Comparison of ENCODE assay signal across 14 cellular contexts in the genomic region with DNA sequence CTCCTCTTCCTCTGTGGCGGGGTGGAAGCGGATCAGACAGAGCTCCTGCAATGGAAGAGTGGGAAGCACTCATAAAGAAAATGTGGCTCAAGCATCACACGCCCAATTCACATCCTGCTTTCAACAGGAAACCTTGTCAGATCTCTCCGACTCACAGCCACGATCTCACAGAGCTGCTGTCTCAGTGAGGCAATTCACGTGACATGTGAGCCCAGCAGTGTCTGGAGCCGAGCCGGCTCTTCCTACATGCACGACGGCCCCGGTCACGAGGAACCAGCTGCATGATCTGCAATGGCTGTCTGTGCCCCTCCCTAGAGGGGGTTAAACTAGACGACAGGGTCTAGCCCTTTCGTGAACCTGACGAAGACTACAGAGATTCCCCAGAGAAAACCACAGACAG. TPM values are rescaled to one million over a fixed set of nuclear protein-coding genes. Genes with fewer than 3 reads are reported as not detected.
A peak's percentile ranks its signal among the peaks of the same experiment; 100 is the strongest.
DNase-seq lines count a peak whose midpoint lies in the region; ATAC-seq, FAIRE-seq and TF ChIP-seq lines count a peak whose summit lies in the region.
"Had no signal": no experiment of that assay in that cellular context is flagged by ENCODE, and none has a peak within 500 bp of the region (broad histone marks: within the 10 kb centered on the region; RNA-seq: fewer than 3 reads in every experiment).

No MANE protein-coding gene starts in this region.

- BruUV-seq in Caco-2 (replicated peaks; lab: Mats Ljungman, UMichigan) (no TSS peak), HepG2 (replicated peaks; lab: Mats Ljungman, UMichigan) (no TSS peak)

- H2AFZ ChIP-seq in HepG2 (ENCODE audit: low read length): no peak overlapping the region

- H3K4me3 Mint-ChIP-seq in Caco-2 (ENCODE audit: unreplicated experiment): no peak overlapping the region
- H3K4me3 Mint-ChIP-seq in activated CD8-positive, alpha-beta T cell treated with anti-CD3 and anti-CD28 coated beads for 36 hours: no peak overlapping the region

- H3K27ac Mint-ChIP-seq in Caco-2 (ENCODE audit: unreplicated experiment): peak overlapping the region; percentile 56
- H3K27ac Mint-ChIP-seq in activated CD8-positive, alpha-beta T cell treated with anti-CD3 and anti-CD28 coated beads for 36 hours: peak overlapping the region; percentile 50

- no peaks in the 10 kb centered on the region for H3K4me1 Mint-ChIP-seq in Caco-2 (ENCODE audit: low read depth, unreplicated experiment)
- peaks cover 24% of the 10 kb centered on the region for H3K4me1 Mint-ChIP-seq in activated CD8-positive, alpha-beta T cell treated with anti-CD3 and anti-CD28 coated beads for 36 hours (ENCODE audit: low read depth)

- H3K36me3 Mint-ChIP-seq in Caco-2 (ENCODE audit: insufficient read depth, unreplicated experiment): peaks cover 100% of the 10 kb centered on the region
- H3K36me3 Mint-ChIP-seq in activated CD8-positive, alpha-beta T cell treated with anti-CD3 and anti-CD28 coated beads for 36 hours (ENCODE audit: low read depth): peaks cover 64% of the 10 kb centered on the region

- H3K4me3 ChIP-seq in Caco-2 (ENCODE audit: low read depth, low read length): no peak overlapping the region
- H3K4me3 ChIP-seq in HepG2 (replicated peaks in 1 of 3; ENCODE audit: insufficient read depth in 1 of 3, low read depth in 2 of 3, low read length in 3 of 3): no peak overlapping the region
- H3K4me3 ChIP-seq: body of pancreas, stomach had no signal

- H3K9me3 ChIP-seq in Caco-2 (no peaks in the 10 kb centered on the region), HepG2 (ENCODE audit: low read length) (no peaks in the 10 kb centered on the region)
- H3K9me3 ChIP-seq: body of pancreas, stomach had no signal

- no peak for FAIRE-seq in HepG2 (lab: Jason Lieb, UNC)
- FAIRE-seq: endothelial cell of umbilical vein had no signal

- intact Hi-C loops in Caco-2 (cut with micrococcal nuclease; ENCODE audit: unreplicated experiment) (no loop called here), HepG2 (cut with micrococcal nuclease; ENCODE audit: unreplicated experiment) (no loop called here)
- intact Hi-C loops in activated CD8-positive, alpha-beta T cell treated with anti-CD3 and anti-CD28 coated beads for 36 hours (cut with micrococcal nuclease): no loop called here

- H3K9me3 Mint-ChIP-seq in Caco-2 (ENCODE audit: unreplicated experiment): no peaks in the 10 kb centered on the region
- H3K9me3 Mint-ChIP-seq in activated CD8-positive, alpha-beta T cell treated with anti-CD3 and anti-CD28 coated beads for 36 hours: no peaks in the 10 kb centered on the region

- H3K27me3 ChIP-seq in Caco-2 (replicated peaks; ENCODE audit: control insufficient read depth, insufficient read depth, low read length) (no peaks in the 10 kb centered on the region), HepG2 (ENCODE audit: control insufficient read depth in 1 of 2, insufficient read depth in 2 of 2, low read length in 2 of 2) (no peaks in the 10 kb centered on the region)
- H3K27me3 ChIP-seq: body of pancreas, stomach had no signal

- TF ChIP-seq EP300 in HepG2 (IDR thresholded peaks at IDR 0.05; ENCODE audit: low read depth in 2 of 2, low read length in 2 of 2): no peak
- TF ChIP-seq EP300 in HepG2 (CRISPR knock-in tag; IDR thresholded peaks at IDR 0.05; ENCODE audit: borderline replicate concordance): no peak

- WGBS in HepG2 (ENCODE audit: low lambda C conversion rate): 93% methylated on average over 15 of the region's 15 CpGs

- CTCF ChIA-PET in Caco-2 (lab: Charles Lee) (no interaction called here), RWPE1 (lab: Yijun Ruan, JAX) (interaction anchor here (1.1 kb wide), 1 partner anchor 8 kb away, joined by 4 read pairs; no protein-coding TSS in a partner anchor), HepG2 (lab: Yijun Ruan, JAX; ENCODE audit: low intra/inter-chr PET ratio, low total read pairs) (no interaction called here)
- CTCF ChIA-PET in activated CD8-positive, alpha-beta T cell treated with anti-CD3 and anti-CD28 coated beads for 36 hours (lab: Charles Lee): interaction anchor here (1.2 to 2.6 kb wide), 2 partner anchors 16 to 18 kb away, joined by 4 to 14 read pairs; no protein-coding TSS in a partner anchor

- H3K4me2 ChIP-seq in HepG2 (ENCODE audit: low read depth, low read length): no peak overlapping the region

- in situ Hi-C loops in HepG2 (cut with HindIII; ENCODE audit: extremely low pct_ligation_motif_present, low pct_unique_long_range_greater_than_20kb): no loop called here

- H3K27ac ChIP-seq in RWPE1 (peak overlapping the region; percentile 18), HepG2 (ENCODE audit: extremely low read length, insufficient read depth, low read length) (no peak overlapping the region)
- H3K27ac ChIP-seq: body of pancreas, stomach had no signal

- no peaks in the 10 kb centered on the region for H4K20me1 ChIP-seq in HepG2 (ENCODE audit: insufficient read depth, low read length)

- POLR2A ChIA-PET in Caco-2 (lab: Charles Lee) (interaction anchor here (0.5 kb wide), 1 partner anchor 825 kb away, joined by 4 read pairs; a partner anchor contains a TSS), RWPE1 (lab: Yijun Ruan, JAX; ENCODE audit: low non-redundant PET) (no interaction called here), HepG2 (lab: Yijun Ruan, JAX) (no interaction called here)
- POLR2A ChIA-PET in activated CD8-positive, alpha-beta T cell treated with anti-CD3 and anti-CD28 coated beads for 36 hours (lab: Charles Lee): no interaction called here

- H3K36me3 ChIP-seq in Caco-2 (ENCODE audit: control insufficient read depth, insufficient read depth, low read length): peaks cover 12% of the 10 kb centered on the region
- H3K36me3 ChIP-seq in HepG2 (replicated peaks in 1 of 2; ENCODE audit: control insufficient read depth in 1 of 2, insufficient read depth in 2 of 2, low read length in 2 of 2): peaks cover 53 to 90% of the 10 kb centered on the region in 2 experiments

- TF ChIP-seq POLR2A in HepG2 (IDR thresholded peaks at IDR 0.05; ENCODE audit: insufficient read depth in 1 of 2, low read depth in 2 of 2, low read length in 2 of 2): no peak

- no peak for TF ChIP-seq RAD21 in HepG2 (CRISPR knock-in tag; IDR thresholded peaks at IDR 0.05)

- H3K27me3 Mint-ChIP-seq in Caco-2 (ENCODE audit: insufficient read depth, unreplicated experiment): no peaks in the 10 kb centered on the region
- no peaks in the 10 kb centered on the region for H3K27me3 Mint-ChIP-seq in activated CD8-positive, alpha-beta T cell treated with anti-CD3 and anti-CD28 coated beads for 36 hours

- H3K9ac ChIP-seq in HepG2 (ENCODE audit: insufficient read depth, low read depth, low read length): no peak overlapping the region

- TF ChIP-seq CTCF in Caco-2 (IDR thresholded peaks at IDR 0.05; ENCODE audit: insufficient read depth in 1 of 2, low read depth in 1 of 2, low read length in 1 of 2, severe bottlenecking in 1 of 2, unreplicated experiment in 1 of 2) (no peak), RWPE1 (conservative IDR thresholded peaks at IDR 0.05; ENCODE audit: low read depth) (no peak), HepG2 (CRISPR knock-in tag; IDR thresholded peaks at IDR 0.05) (no peak)
- TF ChIP-seq CTCF in activated CD8-positive, alpha-beta T cell treated with anti-CD3 and anti-CD28 coated beads for 36 hours (IDR thresholded peaks at IDR 0.05): no peak

- ATAC-seq in activated CD8-positive, alpha-beta T cell treated with anti-CD3 and anti-CD28 coated beads for 36 hours: peak; percentile 37
- ATAC-seq in HepG2: no peak
- ATAC-seq: body of pancreas had no signal

- no peaks in the 10 kb centered on the region for H3K4me1 ChIP-seq in Caco-2
- H3K4me1 ChIP-seq in HepG2 (ENCODE audit: insufficient read depth, low read length): peaks cover 15% of the 10 kb centered on the region

- no peaks in the 10 kb centered on the region for H3K79me2 ChIP-seq in HepG2 (ENCODE audit: insufficient read depth, low read length)

- DNase-seq in Caco-2 (no peak), RWPE1 (ENCODE audit: low spot score) (no peak), HepG2 (ENCODE audit: low spot score) (no peak), HUDEP-2 (lab: John Stamatoyannopoulos, UW; ENCODE audit: unreplicated experiment in 76 of 76) (no peak), Ammon's horn (ENCODE audit: low spot score) (no peak), GM19238 (ENCODE audit: insufficient read length, low spot score) (no peak)
- peak; percentile 31 for DNase-seq in activated CD8-positive, alpha-beta T cell treated with anti-CD3 and anti-CD28 coated beads for 36 hours
- DNase-seq: activated T-cell treated with anti-CD3 and anti-CD28 coated beads for 4 hours, body of pancreas, kidney glomerular epithelial cell, NCI-H1048, NCI-H446, stomach had no signal

RNA-seq across cellular contexts. Expression of a gene that starts 29.5 kb away (rescaled TPM):
- total RNA-seq in Caco-2 (2022) (14.6 and 15.1 TPM in 2 replicates), HepG2 (2016; rRNA removed; fragmentation: Illumina TruSeq; extraction: Trizol) (20.0 and 21.1 TPM in 2 replicates)
- 1 to 10 TPM; 7.5 to 7.6 TPM for total RNA-seq in activated CD8-positive, alpha-beta T cell treated with anti-CD3 and anti-CD28 coated beads for 36 hours
- 13.3 and 17.7 TPM in 2 replicates for total RNA-seq in HepG2 (2016; cell fraction: cytosol; rRNA removed; fragmentation: Illumina TruSeq; extraction: Trizol; ENCODE audit: low read depth)
- total RNA-seq in HepG2 (2016; cell fraction: insoluble cytoplasmic fraction; rRNA removed; fragmentation: Illumina TruSeq; extraction: Trizol): 20.4 and 21.0 TPM in 2 replicates
- total RNA-seq in HepG2 (2016; cell fraction: membrane; rRNA removed; fragmentation: Illumina TruSeq; extraction: Trizol): 28.7 and 36.7 TPM in 2 replicates
- 11.4 and 12.6 TPM in 2 replicates for total RNA-seq in HepG2 (2016; cell fraction: nucleus; rRNA removed; fragmentation: Illumina TruSeq; extraction: Trizol)
- 14.2 and 14.8 TPM in 2 replicates for polyA plus RNA-seq in HepG2 (2011; rRNA removed)
- polyA plus RNA-seq in HepG2 (2011; cell fraction: cytosol; rRNA removed): 9.0 and 11.8 TPM in 2 replicates
- polyA plus RNA-seq in HepG2 (2011; cell fraction: nucleus; rRNA removed): 6.4 and 8.0 TPM in 2 replicates
- 12.4 and 13.3 TPM in 2 replicates for polyA plus RNA-seq in HepG2 (2012)
- polyA plus RNA-seq in HepG2 (2016; cell fraction: cytosol; fragmentation: Illumina TruSeq; extraction: Trizol; ENCODE audit: low read depth): 13.1 and 14.7 TPM in 2 replicates
- polyA plus RNA-seq in HepG2 (2016; cell fraction: insoluble cytoplasmic fraction; fragmentation: Illumina TruSeq; extraction: Trizol; ENCODE audit: low read depth): 19.5 and 20.9 TPM in 2 replicates
- polyA plus RNA-seq in HepG2 (2016; cell fraction: membrane; fragmentation: Illumina TruSeq; extraction: Trizol; ENCODE audit: low read depth): 25.6 and 29.7 TPM in 2 replicates
- 21.4 and 23.1 TPM in 2 replicates for polyA plus RNA-seq in HepG2 (2016; cell fraction: nucleus; fragmentation: Illumina TruSeq; extraction: Trizol; ENCODE audit: insufficient read depth, low read depth)
- 4.7 and 6.4 TPM in 2 replicates for polyA minus RNA-seq in HepG2 (2011; rRNA and poly(A)+ RNA removed; ENCODE audit: low replicate concordance)
- polyA minus RNA-seq in HepG2 (2011; cell fraction: cytosol; rRNA and poly(A)+ RNA removed): 9.9 and 10.2 TPM in 2 replicates
- polyA minus RNA-seq in HepG2 (2011; cell fraction: nucleus; rRNA and poly(A)+ RNA removed): 5.2 and 6.1 TPM in 2 replicates

RNA-seq across cellular contexts. Expression of a gene that starts 35.2 kb away (rescaled TPM):
- total RNA-seq in Caco-2 (2022) (120 and 122 TPM in 2 replicates), HepG2 (2016; rRNA removed; fragmentation: Illumina TruSeq; extraction: Trizol) (75.1 and 77.0 TPM in 2 replicates)
- 10 to 100 TPM; 45.9 to 47.4 TPM for total RNA-seq in activated CD8-positive, alpha-beta T cell treated with anti-CD3 and anti-CD28 coated beads for 36 hours
- 14.5 and 17.3 TPM in 2 replicates for total RNA-seq in HepG2 (2016; cell fraction: cytosol; rRNA removed; fragmentation: Illumina TruSeq; extraction: Trizol; ENCODE audit: low read depth)
- 71.7 and 75.6 TPM in 2 replicates for total RNA-seq in HepG2 (2016; cell fraction: insoluble cytoplasmic fraction; rRNA removed; fragmentation: Illumina TruSeq; extraction: Trizol)
- 32.1 and 34.1 TPM in 2 replicates for total RNA-seq in HepG2 (2016; cell fraction: membrane; rRNA removed; fragmentation: Illumina TruSeq; extraction: Trizol)
- 86.6 and 98.5 TPM in 2 replicates for total RNA-seq in HepG2 (2016; cell fraction: nucleus; rRNA removed; fragmentation: Illumina TruSeq; extraction: Trizol)
- 72.6 and 75.0 TPM in 2 replicates for polyA plus RNA-seq in HepG2 (2011; rRNA removed)
- 53.2 and 57.1 TPM in 2 replicates for polyA plus RNA-seq in HepG2 (2011; cell fraction: cytosol; rRNA removed)
- polyA plus RNA-seq in HepG2 (2011; cell fraction: nucleus; rRNA removed): 292 and 297 TPM in 2 replicates
- polyA plus RNA-seq in HepG2 (2012): 67.9 and 74.0 TPM in 2 replicates
- 3.0 TPM in 2 replicates for polyA plus RNA-seq in HepG2 (2016; cell fraction: cytosol; fragmentation: Illumina TruSeq; extraction: Trizol; ENCODE audit: low read depth)
- polyA plus RNA-seq in HepG2 (2016; cell fraction: insoluble cytoplasmic fraction; fragmentation: Illumina TruSeq; extraction: Trizol; ENCODE audit: low read depth): 61.5 and 65.9 TPM in 2 replicates
- polyA plus RNA-seq in HepG2 (2016; cell fraction: membrane; fragmentation: Illumina TruSeq; extraction: Trizol; ENCODE audit: low read depth): 10.9 and 11.6 TPM in 2 replicates
- polyA plus RNA-seq in HepG2 (2016; cell fraction: nucleus; fragmentation: Illumina TruSeq; extraction: Trizol; ENCODE audit: insufficient read depth, low read depth): 130 and 135 TPM in 2 replicates
- polyA minus RNA-seq in HepG2 (2011; rRNA and poly(A)+ RNA removed; ENCODE audit: low replicate concordance): 33.0 and 89.8 TPM in 2 replicates
- 30.7 and 35.0 TPM in 2 replicates for polyA minus RNA-seq in HepG2 (2011; cell fraction: cytosol; rRNA and poly(A)+ RNA removed)
- 139 and 144 TPM in 2 replicates for polyA minus RNA-seq in HepG2 (2011; cell fraction: nucleus; rRNA and poly(A)+ RNA removed)

RNA-seq across cellular contexts. Expression of a gene that starts 46.8 kb away (rescaled TPM):
- total RNA-seq in Caco-2 (2022): 129 and 133 TPM in 2 replicates
- total RNA-seq in activated CD8-positive, alpha-beta T cell treated with anti-CD3 and anti-CD28 coated beads for 36 hours: 10 to 100 TPM; 39.2 to 42.2 TPM
- 59.8 and 74.4 TPM in 2 replicates for total RNA-seq in HepG2 (2016; rRNA removed; fragmentation: Illumina TruSeq; extraction: Trizol)
- total RNA-seq in HepG2 (2016; cell fraction: cytosol; rRNA removed; fragmentation: Illumina TruSeq; extraction: Trizol; ENCODE audit: low read depth): 17.8 and 18.7 TPM in 2 replicates
- 60.3 and 68.0 TPM in 2 replicates for total RNA-seq in HepG2 (2016; cell fraction: insoluble cytoplasmic fraction; rRNA removed; fragmentation: Illumina TruSeq; extraction: Trizol)
- total RNA-seq in HepG2 (2016; cell fraction: membrane; rRNA removed; fragmentation: Illumina TruSeq; extraction: Trizol): 45.9 and 46.6 TPM in 2 replicates
- total RNA-seq in HepG2 (2016; cell fraction: nucleus; rRNA removed; fragmentation: Illumina TruSeq; extraction: Trizol): 35.6 and 42.8 TPM in 2 replicates
- 39.0 and 39.6 TPM in 2 replicates for polyA plus RNA-seq in HepG2 (2011; rRNA removed)
- 39.6 and 40.7 TPM in 2 replicates for polyA plus RNA-seq in HepG2 (2011; cell fraction: cytosol; rRNA removed)
- polyA plus RNA-seq in HepG2 (2011; cell fraction: nucleus; rRNA removed): 23.9 and 26.9 TPM in 2 replicates
- polyA plus RNA-seq in HepG2 (2012): 36.8 and 46.0 TPM in 2 replicates
- polyA plus RNA-seq in HepG2 (2016; cell fraction: cytosol; fragmentation: Illumina TruSeq; extraction: Trizol; ENCODE audit: low read depth): 14.5 and 16.6 TPM in 2 replicates
- 66.0 and 70.4 TPM in 2 replicates for polyA plus RNA-seq in HepG2 (2016; cell fraction: insoluble cytoplasmic fraction; fragmentation: Illumina TruSeq; extraction: Trizol; ENCODE audit: low read depth)
- 31.6 and 32.0 TPM in 2 replicates for polyA plus RNA-seq in HepG2 (2016; cell fraction: membrane; fragmentation: Illumina TruSeq; extraction: Trizol; ENCODE audit: low read depth)
- 58.8 and 62.9 TPM in 2 replicates for polyA plus RNA-seq in HepG2 (2016; cell fraction: nucleus; fragmentation: Illumina TruSeq; extraction: Trizol; ENCODE audit: insufficient read depth, low read depth)
- polyA minus RNA-seq in HepG2 (2011; rRNA and poly(A)+ RNA removed; ENCODE audit: low replicate concordance): 30.6 and 61.9 TPM in 2 replicates
- polyA minus RNA-seq in HepG2 (2011; cell fraction: cytosol; rRNA and poly(A)+ RNA removed): 28.5 and 31.3 TPM in 2 replicates
- polyA minus RNA-seq in HepG2 (2011; cell fraction: nucleus; rRNA and poly(A)+ RNA removed): 27.2 and 34.4 TPM in 2 replicates

Comparison
In these comparisons a context has a peak if more than half of its experiments do, and no peak if none do; other contexts are left out.
1. CTCF ChIA-PET loops: an anchor here in RWPE1 (1.1 kb wide) and activated CD8-positive, alpha-beta T cell treated with anti-CD3 and anti-CD28 coated beads for 36 hours (1.2 to 2.6 kb wide); none called in Caco-2 and HepG2.